ENCODE assay signal across 8 cellular contexts in the genomic region with DNA sequence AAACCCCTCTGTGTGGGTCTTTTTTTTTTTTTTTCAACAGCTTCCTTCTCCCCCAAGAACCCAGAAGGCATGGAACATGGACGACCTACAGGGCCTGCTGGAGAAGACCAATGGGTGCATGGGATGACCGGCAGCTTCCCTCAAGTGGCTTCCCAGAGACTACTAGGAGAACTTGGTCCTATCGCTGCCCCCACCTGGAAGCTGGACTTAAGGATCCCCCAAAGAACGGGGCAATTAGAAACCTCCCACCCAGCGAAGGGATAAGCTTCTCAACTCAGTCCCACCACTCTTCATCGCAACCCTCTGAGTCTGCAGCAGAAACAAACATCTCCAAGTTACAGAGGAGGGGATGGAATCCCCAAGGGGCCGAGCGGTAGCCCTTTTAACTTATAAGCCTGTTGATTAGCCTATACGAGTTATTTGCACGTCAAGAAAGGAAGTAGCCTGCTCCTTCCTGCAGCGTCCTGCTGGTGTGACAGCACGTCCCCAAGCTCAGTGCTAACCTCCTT. TPM values are rescaled to one million over a fixed set of nuclear protein-coding genes. Genes with fewer than 3 reads are reported as not detected.
DNase-seq lines count a peak whose midpoint lies in the region; ATAC-seq, FAIRE-seq and TF ChIP-seq lines count a peak whose summit lies in the region.

No MANE protein-coding gene starts in this region.

- H3K4me3 ChIP-seq in A549, result peak overlapping the region; percentile 95
- peak overlapping the region; percentile 83 to 88 for H3K4me3 ChIP-seq in HCT116 (replicated peaks in 1 of 2; ENCODE audit: low read depth in 1 of 2, low read length in 2 of 2)
- peak overlapping the region; percentile 66 for H3K4me3 ChIP-seq in K562
- H3K4me3 ChIP-seq in mesendoderm (ENCODE audit: low read length), result no peak overlapping the region

- H3K9ac ChIP-seq in HCT116 (ENCODE audit: low read length), result peak overlapping the region; percentile 83
- H3K9ac ChIP-seq in K562 (ENCODE audit: insufficient read depth in 1 of 2, low read depth in 2 of 2, low read length in 2 of 2), result peak overlapping the region; percentile 86 to 98; a peak in 3 of 4 replicates
- H3K9ac ChIP-seq in mesendoderm (ENCODE audit: low read length), result peak overlapping the region; percentile 97

- in situ Hi-C loops in K562 (cut with MboI), result no loop called here

- H3K36me3 ChIP-seq in HCT116 (ENCODE audit: control insufficient read depth in 1 of 2, insufficient read depth in 2 of 2, low read length in 2 of 2), result no peaks in the 10 kb centered on the region; a peak in 1 of 4 replicates
- H3K36me3 ChIP-seq in K562 (ENCODE audit: control insufficient read depth, insufficient read depth, low read length), result peaks cover 46% of the 10 kb centered on the region; the same call in 2 of the 3 replicates
- peaks cover 2% of the 10 kb centered on the region for H3K36me3 ChIP-seq in mesendoderm (ENCODE audit: control insufficient read depth, insufficient read depth, low read length)

- H3K4me2 ChIP-seq in A549 (peak overlapping the region; percentile 79), HCT116 (ENCODE audit: low read length) (peak overlapping the region; percentile 97), K562 (ENCODE audit: insufficient read depth, low read length) (peak overlapping the region; percentile 97), mesendoderm (ENCODE audit: low read length) (peak overlapping the region; percentile 94)

- H3K4ac ChIP-seq in mesendoderm (ENCODE audit: low read depth, low read length), result no peak overlapping the region

- 48% methylated on average over 12 of the region's 12 CpGs for WGBS in A549 (ENCODE audit: missing lambda C conversion rate)
- 6% methylated on average over 12 of the region's 12 CpGs for WGBS in K562 (ENCODE audit: insufficient coverage, low coverage, missing lambda C conversion rate)
- WGBS in mesendoderm (ENCODE audit: extremely low coverage, insufficient coverage, low lambda C conversion rate), result no CpG with 5 or more reads among the region's 12 CpGs

- TF ChIP-seq POLR2A in A549 (IDR thresholded peaks at IDR 0.05; ENCODE audit: low read length), result no peak
- TF ChIP-seq POLR2A in HCT116 (IDR thresholded peaks at IDR 0.05; ENCODE audit: borderline replicate concordance, extremely low read depth, insufficient read depth, insufficient read length), result no peak
- no peak for TF ChIP-seq POLR2A in K562 (conservative IDR thresholded peaks at IDR 0.05)

- no peak overlapping the region for H2AK5ac ChIP-seq in mesendoderm (ENCODE audit: low read length)

- H3K56ac ChIP-seq in mesendoderm (ENCODE audit: low read length), result peak overlapping the region; percentile 98

- RAD21 ChIA-PET in HCT116 (lab: Charles Lee; ENCODE audit: low non-redundant PET in 1 of 2, low total read pairs in 2 of 2, uncharacterized antibody in 2 of 2, unreplicated experiment in 2 of 2), result no interaction called here

- peaks cover 3% of the 10 kb centered on the region for H3K9me1 ChIP-seq in K562 (ENCODE audit: control insufficient read depth, insufficient read depth, low read length)

- TF ChIP-seq RAD21 in A549 (conservative IDR thresholded peaks at IDR 0.05 in 1 of 2, IDR thresholded peaks at IDR 0.05 in 1 of 2), result no peak
- TF ChIP-seq RAD21 in HCT116 (IDR thresholded peaks at IDR 0.05; ENCODE audit: low read depth), result no peak
- no peak for TF ChIP-seq RAD21 in K562 (CRISPR knock-in tag; conservative IDR thresholded peaks at IDR 0.05 in 1 of 2, IDR thresholded peaks at IDR 0.05 in 1 of 2)

- intact Hi-C loops in HCT116 (cut with micrococcal nuclease), result no loop called here
- intact Hi-C loops in K562 (cut with micrococcal nuclease), result no loop called here

- peaks cover 9% of the 10 kb centered on the region for H3K4me1 ChIP-seq in A549
- H3K4me1 ChIP-seq in HCT116 (ENCODE audit: control insufficient read depth in 1 of 2, insufficient read depth in 2 of 2, low read length in 2 of 2), result peaks cover 6 to 20% of the 10 kb centered on the region in 2 experiments; a peak in 3 of 4 replicates
- H3K4me1 ChIP-seq in K562 (replicated peaks in 1 of 2; ENCODE audit: control insufficient read depth in 2 of 2, insufficient read depth in 2 of 2, low read length in 2 of 2), result peaks cover 21 to 52% of the 10 kb centered on the region in 2 experiments; a peak in 4 of 5 replicates
- H3K4me1 ChIP-seq in mesendoderm (ENCODE audit: control insufficient read depth, low read depth, low read length), result peaks cover 10% of the 10 kb centered on the region

- peak overlapping the region; percentile 34 for H3K18ac ChIP-seq in mesendoderm (ENCODE audit: low read length)

- H3K79me2 ChIP-seq in HCT116 (ENCODE audit: insufficient read depth, low read length), result peaks cover 30% of the 10 kb centered on the region
- peaks cover 45% of the 10 kb centered on the region for H3K79me2 ChIP-seq in K562 (ENCODE audit: control insufficient read depth, insufficient read depth, low read length)
- H3K79me2 ChIP-seq in mesendoderm (ENCODE audit: control insufficient read depth, insufficient read depth, low read length), result peaks cover 14% of the 10 kb centered on the region

- H4K20me1 ChIP-seq in HCT116 (ENCODE audit: insufficient read depth) (no peaks in the 10 kb centered on the region), K562 (replicated peaks; ENCODE audit: control insufficient read depth, insufficient read depth, low read length) (no peaks in the 10 kb centered on the region; the same call in 1 of the 2 replicates)

- H3K27ac ChIP-seq in A549, result peak overlapping the region; percentile 96 to 97; a peak in 5 of 6 replicates
- H3K27ac ChIP-seq in HCT116 (ENCODE audit: low read depth, low read length), result peak overlapping the region; percentile 92
- H3K27ac ChIP-seq in K562 (ENCODE audit: extremely low read depth, low read depth, low read length), result peak overlapping the region; percentile 98
- H3K27ac ChIP-seq in mesendoderm (ENCODE audit: low read depth, low read length), result peak overlapping the region; percentile 96

- H3K9me3 ChIP-seq in A549, result no peaks in the 10 kb centered on the region
- no peaks in the 10 kb centered on the region for H3K9me3 ChIP-seq in HCT116 (ENCODE audit: control insufficient read depth in 1 of 2, insufficient read depth in 1 of 2, low read depth in 1 of 2, low read length in 2 of 2)
- H3K9me3 ChIP-seq in K562 (replicated peaks; ENCODE audit: control insufficient read depth, insufficient read depth, low read depth, low read length), result no peaks in the 10 kb centered on the region

- H3K23ac ChIP-seq in mesendoderm (ENCODE audit: low read length), result peak overlapping the region; percentile 48

- no peak overlapping the region for H4K8ac ChIP-seq in mesendoderm (ENCODE audit: low read depth, low read length)

- DNase-seq in A549 (ENCODE audit: low read depth in 1 of 2, low spot score in 1 of 2) (no peak), HCT116 (ENCODE audit: low read depth, low spot score) (no peak), K562 (ENCODE audit: extremely low read depth in 1 of 4, low spot score in 3 of 4) (peak in 3 of 4 experiments; percentile 9 to 45 (median 44)), mesendoderm (no peak), CD1c-positive myeloid dendritic cell (ENCODE audit: extremely low spot score) (no peak), RCC 7860 (ENCODE audit: low spot score) (no peak)

- POLR2A ChIA-PET in A549 (lab: Yijun Ruan, JAX) (interaction anchor here (0.5 to 4.1 kb wide), 5 partner anchors 11 to 1231 kb away, joined by 3 to 76 read pairs (median 4); a partner anchor contains a TSS), HCT116 (lab: Charles Lee) (interaction anchor here (1.8 kb wide), 1 partner anchor 17 kb away, joined by 11 read pairs; a partner anchor contains a TSS), K562 (lab: Yijun Ruan, JAX) (interaction anchor here (0.6 to 4.9 kb wide), 7 partner anchors 11 to 735 kb away, joined by 3 to 135 read pairs (median 4); a partner anchor contains a TSS)

- TF ChIP-seq CTCF in A549 (IDR thresholded peaks at IDR 0.05) (no peak), HCT116 (IDR thresholded peaks at IDR 0.05 in 2 of 3, conservative IDR thresholded peaks at IDR 0.05 in 1 of 3; ENCODE audit: borderline replicate concordance in 1 of 3, insufficient read depth in 1 of 3, low read depth in 2 of 3, low read length in 2 of 3) (0 out of 6 replicates have a peak, but pooled peaks of 1 of the 3 experiments have one; percentile 7), K562 (IDR thresholded peaks at IDR 0.05 in 2 of 3, conservative IDR thresholded peaks at IDR 0.05 in 1 of 3; ENCODE audit: insufficient read depth in 2 of 3, low read depth in 1 of 3, low read length in 3 of 3) (no peak)

- FAIRE-seq in A549 (lab: Jason Lieb, UNC), result no peak
- FAIRE-seq in K562 (lab: Jason Lieb, UNC), result no peak
- no peak for FAIRE-seq in RCC 7860 (lab: Jason Lieb, UNC)

- CTCF ChIA-PET in A549 (lab: Yijun Ruan, JAX), result interaction anchor here (0.6 to 6.2 kb wide), 6 partner anchors 9 to 72 kb away, joined by 3 to 93 read pairs (median 12); no protein-coding TSS in a partner anchor
- CTCF ChIA-PET in HCT116 (lab: Charles Lee), result interaction anchor here (0.9 to 1.4 kb wide), 2 partner anchors 15 to 72 kb away, joined by 3 to 4 read pairs; no protein-coding TSS in a partner anchor
- CTCF ChIA-PET in K562 (lab: Yijun Ruan, JAX; ENCODE audit: low intra/inter-chr PET ratio), result no interaction called here

- H2BK15ac ChIP-seq in mesendoderm (replicated peaks; ENCODE audit: low read depth), result no peak overlapping the region

- no peaks in the 10 kb centered on the region for H3K27me3 ChIP-seq in HCT116 (ENCODE audit: insufficient read depth, low read length)
- H3K27me3 ChIP-seq in K562 (ENCODE audit: control insufficient read depth in 2 of 2, insufficient read depth in 2 of 2, low read length in 2 of 2), result no peaks in the 10 kb centered on the region
- no peaks in the 10 kb centered on the region for H3K27me3 ChIP-seq in mesendoderm (ENCODE audit: insufficient read depth, low read length, poor library complexity)

- no peak overlapping the region for H2BK5ac ChIP-seq in mesendoderm (ENCODE audit: low read length)

- no peak for ATAC-seq in A549
- no peak for ATAC-seq in HCT116
- no peak; the same call in 2 of the 3 replicates for ATAC-seq in K562
- no peak for ATAC-seq in HG03045 (IDR thresholded peaks at IDR 0.05; ENCODE audit: unreplicated experiment)
- ATAC-seq in HG02938 (IDR thresholded peaks at IDR 0.05; ENCODE audit: unreplicated experiment), result no peak

- H4K5ac ChIP-seq in mesendoderm (ENCODE audit: low read length), result no peak overlapping the region

- TF ChIP-seq EP300 in A549 (IDR thresholded peaks at IDR 0.05) (no peak), K562 (IDR thresholded peaks at IDR 0.05; ENCODE audit: low read length) (no peak)

- no peaks in the 10 kb centered on the region for H3K9me2 ChIP-seq in HCT116 (ENCODE audit: insufficient read depth)

- BruUV-seq in HCT116 (replicated peaks; lab: Mats Ljungman, UMichigan) (no TSS peak), K562 (replicated peaks; lab: Mats Ljungman, UMichigan) (TSS peak; percentile 56)

- H2AFZ ChIP-seq in HCT116 (ENCODE audit: low read depth, low read length, poor library complexity, severe bottlenecking) (no peak overlapping the region), K562 (ENCODE audit: low read depth, low read length) (no peak overlapping the region)

- no peak overlapping the region for H2BK120ac ChIP-seq in mesendoderm (ENCODE audit: low read depth, low read length)

- peaks cover 17% of the 10 kb centered on the region for H3K79me1 ChIP-seq in mesendoderm (ENCODE audit: low read length)

RNA-seq across cellular contexts. Expression of a gene that starts 1.4 kb away (rescaled TPM):
- polyA plus RNA-seq in A549 (2011; rRNA removed) (24.7 and 30.0 TPM in 2 replicates), A549 (2017; fragmentation: RNase III; extraction: RNeasy Plus Mini Kit Qiagen cat#74134 plus additional on column Dnase treatment) (33.5 to 42.0 TPM (median 37.6 TPM) in 3 replicates), K562 (2011; rRNA removed) (40.9 and 47.4 TPM in 2 replicates), K562 (2014; fragmentation: Illumina TruSeq; extraction: Trizol) (22.5 and 29.2 TPM in 2 replicates), K562 (2014; fragmentation: Nextera tagmentation; extraction: Ambion mirVana) (1 to 10 TPM in 1 of 2 experiments, under 1 TPM in 1; 0.49 to 2.3 TPM), K562 (2014; rRNA removed) (42.3 and 46.1 TPM in 2 replicates)
- 43.3 and 54.6 TPM in 2 replicates for polyA plus RNA-seq in A549 (2012; cell fraction: cytosol; rRNA removed)
- polyA plus RNA-seq in A549 (2012; cell fraction: nucleus; rRNA removed), result 96.2 and 106 TPM in 2 replicates
- polyA minus RNA-seq in A549 (2011; rRNA and poly(A)+ RNA removed), result 42.7 and 43.5 TPM in 2 replicates
- total RNA-seq in HCT116 (2021; ENCODE audit: unreplicated experiment) (42.8 TPM), K562 (2014; rRNA removed) (22.1 and 27.9 TPM in 2 replicates), K562 (2014; rRNA removed; fragmentation: Illumina TruSeq; extraction: Trizol) (12.0 and 16.2 TPM in 2 replicates), K562 (2015; rRNA removed; fragmentation: Illumina TruSeq; extraction: Trizol) (26.4 and 26.7 TPM in 2 replicates), K562 (2021) (41.0 and 43.0 TPM in 2 replicates)
- 55.3 and 58.3 TPM in 2 replicates for polyA plus RNA-seq in HCT116 (2012)
- 58.6 and 187 TPM in 2 replicates for total RNA-seq in K562 (2011; cell fraction: chromatin; rRNA removed; ENCODE audit: low replicate concordance)
- total RNA-seq in K562 (2011; cell fraction: nucleolus; rRNA removed), result 122 and 125 TPM in 2 replicates
- total RNA-seq in K562 (2011; cell fraction: nucleoplasm; rRNA removed), result 80.8 and 84.3 TPM in 2 replicates
- polyA plus RNA-seq in K562 (2011; cell fraction: cytosol; rRNA removed), result 50.7 and 71.9 TPM in 2 replicates
- 306 and 320 TPM in 2 replicates for polyA plus RNA-seq in K562 (2011; cell fraction: nucleus; rRNA removed)
- polyA plus RNA-seq in K562 (2012), result 37.9 and 120 TPM in 2 replicates
- 16.2 and 25.4 TPM in 2 replicates for polyA minus RNA-seq in K562 (2011; rRNA and poly(A)+ RNA removed)
- polyA minus RNA-seq in K562 (2011; cell fraction: cytosol; rRNA and poly(A)+ RNA removed), result 19.1 and 23.3 TPM in 2 replicates
- polyA minus RNA-seq in K562 (2011; cell fraction: nucleus; rRNA and poly(A)+ RNA removed), result 68.1 and 83.7 TPM in 2 replicates
- polyA plus RNA-seq in mesendoderm (2013, experiment 1 of 2), result 16.6 TPM
- polyA plus RNA-seq in mesendoderm (2013, experiment 2 of 2), result 16.7 TPM

RNA-seq across cellular contexts. Expression of a gene that starts 7.1 kb away (rescaled TPM):
- polyA plus RNA-seq in A549 (2011; rRNA removed) (2.3 and 2.7 TPM in 2 replicates), A549 (2017; fragmentation: RNase III; extraction: RNeasy Plus Mini Kit Qiagen cat#74134 plus additional on column Dnase treatment) (1.1 to 1.9 TPM (median 1.8 TPM) in 3 replicates), K562 (2011; rRNA removed) (6.1 and 7.1 TPM in 2 replicates), K562 (2014; fragmentation: Illumina TruSeq; extraction: Trizol) (3.4 and 4.0 TPM in 2 replicates), K562 (2014; fragmentation: Nextera tagmentation; extraction: Ambion mirVana) (1 to 10 TPM in 1 of 2 experiments, under 1 TPM in 1; 0.65 to 1.2 TPM), K562 (2014; rRNA removed) (4.2 and 6.0 TPM in 2 replicates)
- polyA plus RNA-seq in A549 (2012; cell fraction: cytosol; rRNA removed), result 0.52 and 0.53 TPM in 2 replicates
- 3.0 and 4.8 TPM in 2 replicates for polyA plus RNA-seq in A549 (2012; cell fraction: nucleus; rRNA removed)
- polyA minus RNA-seq in A549 (2011; rRNA and poly(A)+ RNA removed), result 2.1 and 3.3 TPM in 2 replicates
- total RNA-seq in HCT116 (2021; ENCODE audit: unreplicated experiment) (3.0 TPM), K562 (2014; rRNA removed) (2.2 TPM in 2 replicates), K562 (2014; rRNA removed; fragmentation: Illumina TruSeq; extraction: Trizol) (3.6 and 5.0 TPM in 2 replicates), K562 (2015; rRNA removed; fragmentation: Illumina TruSeq; extraction: Trizol) (6.7 and 6.8 TPM in 2 replicates), K562 (2021) (4.0 and 4.5 TPM in 2 replicates)
- 1.3 and 1.9 TPM in 2 replicates for polyA plus RNA-seq in HCT116 (2012)
- 36.2 and 42.2 TPM in 2 replicates for total RNA-seq in K562 (2011; cell fraction: chromatin; rRNA removed; ENCODE audit: low replicate concordance)
- 17.0 and 25.8 TPM in 2 replicates for total RNA-seq in K562 (2011; cell fraction: nucleolus; rRNA removed)
- total RNA-seq in K562 (2011; cell fraction: nucleoplasm; rRNA removed), result 19.2 and 23.9 TPM in 2 replicates
- 1.4 and 2.2 TPM in 2 replicates for polyA plus RNA-seq in K562 (2011; cell fraction: cytosol; rRNA removed)
- polyA plus RNA-seq in K562 (2011; cell fraction: nucleus; rRNA removed), result 22.7 and 23.4 TPM in 2 replicates
- 5.3 and 10.9 TPM in 2 replicates for polyA plus RNA-seq in K562 (2012)
- polyA minus RNA-seq in K562 (2011; rRNA and poly(A)+ RNA removed), result 11.2 and 14.2 TPM in 2 replicates
- polyA minus RNA-seq in K562 (2011; cell fraction: cytosol; rRNA and poly(A)+ RNA removed), result 1.4 and 2.4 TPM in 2 replicates
- 9.6 and 20.2 TPM in 2 replicates for polyA minus RNA-seq in K562 (2011; cell fraction: nucleus; rRNA and poly(A)+ RNA removed)
- 1.7 TPM for polyA plus RNA-seq in mesendoderm (2013, experiment 1 of 2)
- polyA plus RNA-seq in mesendoderm (2013, experiment 2 of 2), result 1.7 TPM

RNA-seq across cellular contexts. Expression of a gene that starts 16.6 kb away (rescaled TPM):
- polyA plus RNA-seq in A549 (2011; rRNA removed) (332 and 343 TPM in 2 replicates), A549 (2017; fragmentation: RNase III; extraction: RNeasy Plus Mini Kit Qiagen cat#74134 plus additional on column Dnase treatment) (341 to 372 TPM (median 353 TPM) in 3 replicates), K562 (2011; rRNA removed) (535 and 582 TPM in 2 replicates), K562 (2014; fragmentation: Illumina TruSeq; extraction: Trizol) (154 and 281 TPM in 2 replicates), K562 (2014; fragmentation: Nextera tagmentation; extraction: Ambion mirVana) (100 to 1,000 TPM; 305 to 487 TPM), K562 (2014; rRNA removed) (1,304 and 1,424 TPM in 2 replicates)
- 543 and 608 TPM in 2 replicates for polyA plus RNA-seq in A549 (2012; cell fraction: cytosol; rRNA removed)
- polyA plus RNA-seq in A549 (2012; cell fraction: nucleus; rRNA removed), result 269 and 330 TPM in 2 replicates
- 32.8 and 39.3 TPM in 2 replicates for polyA minus RNA-seq in A549 (2011; rRNA and poly(A)+ RNA removed)
- total RNA-seq in HCT116 (2021; ENCODE audit: unreplicated experiment) (283 TPM), K562 (2014; rRNA removed) (1,235 and 1,392 TPM in 2 replicates), K562 (2014; rRNA removed; fragmentation: Illumina TruSeq; extraction: Trizol) (182 and 199 TPM in 2 replicates), K562 (2015; rRNA removed; fragmentation: Illumina TruSeq; extraction: Trizol) (458 and 535 TPM in 2 replicates), K562 (2021) (536 and 603 TPM in 2 replicates)
- 316 and 365 TPM in 2 replicates for polyA plus RNA-seq in HCT116 (2012)
- 55.0 and 69.6 TPM in 2 replicates for total RNA-seq in K562 (2011; cell fraction: chromatin; rRNA removed; ENCODE audit: low replicate concordance)
- 123 and 139 TPM in 2 replicates for total RNA-seq in K562 (2011; cell fraction: nucleolus; rRNA removed)
- 112 and 121 TPM in 2 replicates for total RNA-seq in K562 (2011; cell fraction: nucleoplasm; rRNA removed)
- polyA plus RNA-seq in K562 (2011; cell fraction: cytosol; rRNA removed), result 717 and 760 TPM in 2 replicates
- polyA plus RNA-seq in K562 (2011; cell fraction: nucleus; rRNA removed), result 365 and 570 TPM in 2 replicates
- 526 and 547 TPM in 2 replicates for polyA plus RNA-seq in K562 (2012)
- 60.5 and 61.2 TPM in 2 replicates for polyA minus RNA-seq in K562 (2011; rRNA and poly(A)+ RNA removed)
- polyA minus RNA-seq in K562 (2011; cell fraction: cytosol; rRNA and poly(A)+ RNA removed), result 88.6 and 115 TPM in 2 replicates
- 46.4 and 75.2 TPM in 2 replicates for polyA minus RNA-seq in K562 (2011; cell fraction: nucleus; rRNA and poly(A)+ RNA removed)
- polyA plus RNA-seq in mesendoderm (2013, experiment 1 of 2), result 235 TPM
- 239 TPM for polyA plus RNA-seq in mesendoderm (2013, experiment 2 of 2)

RNA-seq across cellular contexts. Expression of a gene that starts 50.9 kb away (rescaled TPM):
- 0.04 TPM in 1 of 2 replicates, not detected in the other for polyA plus RNA-seq in A549 (2011; rRNA removed)
- polyA plus RNA-seq in A549 (2012; cell fraction: cytosol; rRNA removed), result 0.03 and 0.05 TPM in 2 replicates
- polyA plus RNA-seq in A549 (2012; cell fraction: nucleus; rRNA removed), result 0.50 and 0.70 TPM in 2 replicates
- polyA plus RNA-seq in A549 (2017; fragmentation: RNase III; extraction: RNeasy Plus Mini Kit Qiagen cat#74134 plus additional on column Dnase treatment), result 0.08 to 0.10 TPM (median 0.09 TPM) in 3 replicates
- not detected in 2 replicates for polyA minus RNA-seq in A549 (2011; rRNA and poly(A)+ RNA removed)
- total RNA-seq in HCT116 (2021; ENCODE audit: unreplicated experiment), result 0.91 TPM
- 0.20 TPM in 2 replicates for polyA plus RNA-seq in HCT116 (2012)
- total RNA-seq in K562 (2011; cell fraction: chromatin; rRNA removed; ENCODE audit: low replicate concordance), result 0.58 and 3.1 TPM in 2 replicates
- 1.8 and 2.0 TPM in 2 replicates for total RNA-seq in K562 (2011; cell fraction: nucleolus; rRNA removed)
- 0.81 and 1.7 TPM in 2 replicates for total RNA-seq in K562 (2011; cell fraction: nucleoplasm; rRNA removed)
- total RNA-seq in K562 (2014; rRNA removed), result 0.41 and 0.49 TPM in 2 replicates
- 0.07 TPM in 1 of 2 replicates, not detected in the other for total RNA-seq in K562 (2014; rRNA removed; fragmentation: Illumina TruSeq; extraction: Trizol)
- 0.18 and 0.19 TPM in 2 replicates for total RNA-seq in K562 (2015; rRNA removed; fragmentation: Illumina TruSeq; extraction: Trizol)
- total RNA-seq in K562 (2021), result 0.80 and 0.98 TPM in 2 replicates
- polyA plus RNA-seq in K562 (2011; rRNA removed), result 0.35 and 0.39 TPM in 2 replicates
- polyA plus RNA-seq in K562 (2011; cell fraction: cytosol; rRNA removed), result 0.18 and 0.63 TPM in 2 replicates
- 2.9 and 5.1 TPM in 2 replicates for polyA plus RNA-seq in K562 (2011; cell fraction: nucleus; rRNA removed)
- 0.76 and 3.9 TPM in 2 replicates for polyA plus RNA-seq in K562 (2012)
- 0.21 and 0.22 TPM in 2 replicates for polyA plus RNA-seq in K562 (2014; fragmentation: Illumina TruSeq; extraction: Trizol)
- polyA plus RNA-seq in K562 (2014; fragmentation: Nextera tagmentation; extraction: Ambion mirVana), result under 1 TPM in 1 of 2 experiments, not detected in 1; 0.06 TPM
- polyA plus RNA-seq in K562 (2014; rRNA removed), result 0.20 and 0.76 TPM in 2 replicates
- 0.15 and 0.46 TPM in 2 replicates for polyA minus RNA-seq in K562 (2011; rRNA and poly(A)+ RNA removed)
- polyA minus RNA-seq in K562 (2011; cell fraction: cytosol; rRNA and poly(A)+ RNA removed), result not detected in 2 replicates
- 0.81 TPM in 1 of 2 replicates, not detected in the other for polyA minus RNA-seq in K562 (2011; cell fraction: nucleus; rRNA and poly(A)+ RNA removed)
- polyA plus RNA-seq in mesendoderm (2013, experiment 1 of 2), result 0.46 TPM
- 0.63 TPM for polyA plus RNA-seq in mesendoderm (2013, experiment 2 of 2)

Comparison
In these comparisons a context has a peak if more than half of its experiments do, and no peak if none do; other contexts are left out.
1. DNase-seq: peak in K562 (3 of 4); none in A549 (0 of 2), HCT116 (single experiment), mesendoderm (single experiment), CD1c-positive myeloid dendritic cell (single experiment) and RCC 7860 (single experiment).
2. Peak in every context shown above with its lines, with median percentiles within 50 percentile points of each other: H3K27ac ChIP-seq, H3K4me2 ChIP-seq and H3K9ac ChIP-seq.